8 cellular contexts compared by ENCODE assay signal in genomic region chr22:46367707-46368191, GRCh38. TPM values are rescaled to one million over a fixed set of nuclear protein-coding genes. Genes with fewer than 3 reads are reported as not detected.
A peak's percentile ranks its signal among the peaks of the same experiment; 100 is the strongest.
DNase-seq lines count a peak whose midpoint lies in the region; ATAC-seq and TF ChIP-seq lines count a peak whose summit lies in the region.

No MANE protein-coding gene starts in this region.

- intact Hi-C loops in colonic mucosa (cut with DNase I): loop anchor here (1.0 to 10.0 kb wide), 2 partner anchors 77 to 175 kb away; no protein-coding TSS in a partner anchor

- peak; percentile 12 to 50 for DNase-seq in NCI-H2081 (lab: John Stamatoyannopoulos, UW)
- DNase-seq in NCI-H2081 treated with DMSO at 0.1 percent for 48 hours (lab: John Stamatoyannopoulos, UW): no peak
- DNase-seq in NCI-H2196 treated with DMSO at 0.1 percent for 48 hours (lab: John Stamatoyannopoulos, UW; ENCODE audit: unreplicated experiment): peak; percentile 10
- DNase-seq in activated CD4-positive, alpha-beta T cell treated with anti-CD3 and anti-CD28 coated beads for 48 hours: peak; percentile 83
- peak; percentile 83 for DNase-seq in colonic mucosa
- peak; percentile 59 to 78 for DNase-seq in lung microvascular endothelial cell (ENCODE audit: low read depth in 2 of 2)
- DNase-seq in stimulated activated CD8-positive, alpha-beta memory T cell treated with anti-CD3 and anti-CD28 coated beads, Interleukin-7, amount 100 ng/mL, for 1 hour (ENCODE audit: low read depth in 2 of 2): peak; percentile 31 to 41

- H3K9me3 ChIP-seq in colonic mucosa: no peaks in the 10 kb centered on the region

- no peak overlapping the region for H3K27ac ChIP-seq in colonic mucosa

- H3K4me3 ChIP-seq in colonic mucosa: no peak overlapping the region

- H3K27me3 ChIP-seq in colonic mucosa: no peaks in the 10 kb centered on the region

- no peak overlapping the region for H3K9ac ChIP-seq in colonic mucosa (ENCODE audit: low read depth in 2 of 2, low read length in 2 of 2)

- H3K36me3 ChIP-seq in colonic mucosa: no peaks in the 10 kb centered on the region

- peaks cover 3% of the 10 kb centered on the region for H3K4me1 ChIP-seq in colonic mucosa

- no peak for ATAC-seq in HG03378 (IDR thresholded peaks at IDR 0.05; ENCODE audit: unreplicated experiment)

- peak; percentile 84 for TF ChIP-seq CTCF in colonic mucosa (IDR thresholded peaks at IDR 0.05)

RNA-seq across cellular contexts. Expression of gene TRMU, which starts 32.2 kb away (rescaled TPM):
- total RNA-seq in colonic mucosa: 10 to 100 TPM; 25.2 to 71.8 TPM
- 13.1 and 19.6 TPM in 2 replicates for total RNA-seq in lung microvascular endothelial cell
